Comparison of ENCODE assay signal across 10 cellular contexts in genomic region chr1:203039609-203040517, GRCh38. TPM values are rescaled to one million over a fixed set of nuclear protein-coding genes. Genes with fewer than 3 reads are reported as not detected.
DNase-seq lines count a peak whose midpoint lies in the region; ATAC-seq and TF ChIP-seq lines count a peak whose summit lies in the region.
"Had no signal": no experiment of that assay in that cellular context is flagged by ENCODE, and none has a peak within 500 bp of the region (broad histone marks: within the 10 kb centered on the region; RNA-seq: fewer than 3 reads in every experiment).

No MANE protein-coding gene starts in this region.

- peaks cover 33% of the 10 kb centered on the region for H3K4me1 Mint-ChIP-seq in nephron progenitor cell
- peaks cover 5% of the 10 kb centered on the region for H3K4me1 Mint-ChIP-seq in activated T-helper 17 cell treated with anti-CD3 and anti-CD28 coated beads, Interleukin-2, amount 50 U/mL, for 72 hours

- no peaks in the 10 kb centered on the region for H3K27me3 ChIP-seq in ascending aorta

- peaks cover 6% of the 10 kb centered on the region for H3K27me3 Mint-ChIP-seq in nephron progenitor cell (ENCODE audit: low read depth, poor library complexity)
- peaks cover 9% of the 10 kb centered on the region for H3K27me3 Mint-ChIP-seq in activated T-helper 17 cell treated with anti-CD3 and anti-CD28 coated beads, Interleukin-2, amount 50 U/mL, for 72 hours

- in situ Hi-C loops in astrocyte of the spinal cord (cut with HindIII; ENCODE audit: low sequenced_read_pairs): no loop called here

- peaks cover 14% of the 10 kb centered on the region for H3K36me3 Mint-ChIP-seq in nephron progenitor cell (ENCODE audit: low read depth)
- H3K36me3 Mint-ChIP-seq in activated T-helper 17 cell treated with anti-CD3 and anti-CD28 coated beads, Interleukin-2, amount 50 U/mL, for 72 hours (ENCODE audit: low read depth): peaks cover 60% of the 10 kb centered on the region
- H3K36me3 Mint-ChIP-seq: naive B cell, T-cell had no signal

- H3K4me1 ChIP-seq in ascending aorta: peaks cover 16 to 23% of the 10 kb centered on the region in 2 donors

- H3K27ac ChIP-seq in ascending aorta: no peak overlapping the region

- no peaks in the 10 kb centered on the region for H3K9me3 Mint-ChIP-seq in nephron progenitor cell
- no peaks in the 10 kb centered on the region for H3K9me3 Mint-ChIP-seq in activated T-helper 17 cell treated with anti-CD3 and anti-CD28 coated beads, Interleukin-2, amount 50 U/mL, for 72 hours
- H3K9me3 Mint-ChIP-seq: naive B cell, T-cell had no signal

- H3K4me3 ChIP-seq in LNCaP clone FGC (ENCODE audit: low read depth, low read length) (no peak overlapping the region), astrocyte of the spinal cord (ENCODE audit: low read depth, low read length) (no peak overlapping the region), ascending aorta (no peak overlapping the region)

- DNase-seq in ELR (ENCODE audit: low read depth): peak; percentile 43
- DNase-seq in LNCaP clone FGC (ENCODE audit: low read depth): no peak
- DNase-seq in astrocyte of the spinal cord (ENCODE audit: low read depth, low spot score): no peak
- DNase-seq in nephron progenitor cell: peak; percentile 41
- DNase-seq in ascending aorta (ENCODE audit: low spot score in 2 of 2): no peak

- H3K9me3 ChIP-seq in ascending aorta: no peaks in the 10 kb centered on the region

- intact Hi-C loops in ascending aorta (cut with DNase I): loop anchor here (1.0 to 5.0 kb wide), 5 partner anchors 31 to 229 kb away; partner anchors contain the start of gene ADORA1

- peaks cover 0 to 4% of the 10 kb centered on the region in 2 donors for H3K36me3 ChIP-seq in ascending aorta

- H3K4me3 Mint-ChIP-seq in nephron progenitor cell: no peak overlapping the region
- no peak overlapping the region for H3K4me3 Mint-ChIP-seq in activated T-helper 17 cell treated with anti-CD3 and anti-CD28 coated beads, Interleukin-2, amount 50 U/mL, for 72 hours
- H3K4me3 Mint-ChIP-seq: naive B cell, T-cell had no signal

- H3K27ac Mint-ChIP-seq in nephron progenitor cell: no peak overlapping the region
- H3K27ac Mint-ChIP-seq in activated T-helper 17 cell treated with anti-CD3 and anti-CD28 coated beads, Interleukin-2, amount 50 U/mL, for 72 hours: no peak overlapping the region
- H3K27ac Mint-ChIP-seq: T-cell had no signal

- TF ChIP-seq CTCF in LNCaP clone FGC (IDR thresholded peaks at IDR 0.05; ENCODE audit: control insufficient read depth, extremely low read depth, insufficient read depth) (0 out of 2 replicates have a peak, but pooled peaks have one; percentile 1), astrocyte of the spinal cord (IDR thresholded peaks at IDR 0.05; ENCODE audit: low read depth, low read length) (peak; percentile 32), nephron progenitor cell (IDR thresholded peaks at IDR 0.05) (no peak), ascending aorta (IDR thresholded peaks at IDR 0.05) (no peak)

- no peak for ATAC-seq in activated T-helper 17 cell treated with anti-CD3 and anti-CD28 coated beads, Interleukin-2, amount 50 U/mL, for 72 hours (replicated peaks)
- ATAC-seq in GM18520 (IDR thresholded peaks at IDR 0.05; ENCODE audit: unreplicated experiment): no peak

RNA-seq across cellular contexts. Expression of gene PPFIA4, which starts 13.6 kb away (rescaled TPM):
- total RNA-seq in activated T-helper 17 cell treated with anti-CD3 and anti-CD28 coated beads, Interleukin-2, amount 50 U/mL, for 72 hours: 100 to 1,000 TPM in 1 of 2 donors, 10 to 100 TPM in 1; 38.1 to 244 TPM
- total RNA-seq in ascending aorta: 22.2 TPM

RNA-seq across cellular contexts. Expression of gene TMEM183A, which starts 32.7 kb away (rescaled TPM):
- 10 to 100 TPM; 50.1 to 62.6 TPM for total RNA-seq in activated T-helper 17 cell treated with anti-CD3 and anti-CD28 coated beads, Interleukin-2, amount 50 U/mL, for 72 hours
- 44.6 TPM for total RNA-seq in ascending aorta

RNA-seq across cellular contexts. Expression of gene MYOG, which starts 45.9 kb away (rescaled TPM):
- total RNA-seq in activated T-helper 17 cell treated with anti-CD3 and anti-CD28 coated beads, Interleukin-2, amount 50 U/mL, for 72 hours: not detected
- total RNA-seq in ascending aorta: not detected
- total RNA-seq: subcutaneous adipose tissue, T-cell had no signal

Comparison
In these comparisons a context has a peak if more than half of its experiments do, and no peak if none do; other contexts are left out.
1. DNase-seq: peak in ELR (single experiment) and nephron progenitor cell (single experiment); none in LNCaP clone FGC (single experiment), astrocyte of the spinal cord (single experiment) and ascending aorta (0 of 2).
2. CTCF ChIP-seq: peak in LNCaP clone FGC (single experiment) and astrocyte of the spinal cord (single experiment); none in nephron progenitor cell (single experiment) and ascending aorta (0 of 3).